In the genomic region with DNA sequence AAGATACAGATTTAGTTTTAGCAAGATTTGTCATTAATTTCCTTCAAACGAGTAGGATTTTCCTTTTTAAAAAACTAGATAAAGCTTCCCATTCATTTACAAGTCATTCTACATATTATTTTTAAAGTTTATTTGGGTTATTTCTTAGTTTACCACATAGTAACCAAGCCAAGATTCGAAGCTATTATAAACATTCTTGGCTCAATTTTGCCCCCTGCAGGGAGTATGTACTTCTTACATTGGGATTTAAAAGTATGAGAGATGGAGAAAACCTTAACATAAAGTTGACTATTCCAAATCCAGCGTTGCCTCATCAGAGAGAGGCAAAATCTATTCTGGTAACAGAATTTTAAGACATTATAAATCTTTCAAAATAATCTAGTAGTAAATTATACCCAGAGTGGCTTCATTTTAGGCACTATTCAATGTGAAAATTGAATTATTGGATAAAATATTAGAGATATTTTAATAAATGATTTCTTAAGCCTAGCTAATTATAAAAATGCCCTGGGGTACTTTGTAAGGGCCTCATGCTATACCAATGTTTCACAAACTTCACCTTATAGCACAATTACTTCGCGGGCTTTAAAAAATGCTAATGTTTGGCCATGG, we compare ENCODE assay signal across 8 cellular contexts. TPM values are rescaled to one million over a fixed set of nuclear protein-coding genes. Genes with fewer than 3 reads are reported as not detected.
DNase-seq lines count a peak whose midpoint lies in the region; ATAC-seq and TF ChIP-seq lines count a peak whose summit lies in the region.

No MANE protein-coding gene starts in this region.

- H3K79me2 ChIP-seq in neural progenitor cell (ENCODE audit: low read depth) = no peaks in the 10 kb centered on the region

- H3K4me3 Mint-ChIP-seq in neural progenitor cell = no peak overlapping the region

- no peaks in the 10 kb centered on the region for H3F3A ChIP-seq in neural progenitor cell (ENCODE audit: low read depth)

- no peaks in the 10 kb centered on the region for H3K27me3 ChIP-seq in neural progenitor cell
- no peaks in the 10 kb centered on the region for H3K27me3 ChIP-seq in sigmoid colon

- H3K27ac Mint-ChIP-seq in neural progenitor cell = no peak overlapping the region

- H3K4me1 Mint-ChIP-seq in neural progenitor cell = no peaks in the 10 kb centered on the region

- no peak overlapping the region for H3K9ac ChIP-seq in neural progenitor cell

- intact Hi-C loops in sigmoid colon (cut with DNase I) = loop anchor here (10.0 kb wide), 1 partner anchor 944 kb away; no protein-coding TSS in a partner anchor

- H3K4me2 ChIP-seq in neural progenitor cell = no peak overlapping the region

- TF ChIP-seq CTCF in neural progenitor cell (IDR thresholded peaks at IDR 0.05) (peak; percentile 44), sigmoid colon (IDR thresholded peaks at IDR 0.05) (peak in 2 of 4 experiments; percentile 24 to 29)

- H3K27ac ChIP-seq in neural progenitor cell = no peak overlapping the region
- H3K27ac ChIP-seq in sigmoid colon = no peak overlapping the region

- H3K9me3 ChIP-seq in neural progenitor cell (ENCODE audit: low read depth) (no peaks in the 10 kb centered on the region), sigmoid colon (no peaks in the 10 kb centered on the region)

- TF ChIP-seq POLR2A in sigmoid colon (IDR thresholded peaks at IDR 0.05) = no peak

- ATAC-seq in stimulated activated naive CD8-positive, alpha-beta T cell treated with anti-CD3 and anti-CD28 coated beads, Interleukin-15, Interleukin-2, amounts not matched to agents 100 U/mL and 50 U/mL, for 24 hours = no peak
- ATAC-seq in GM18519 (IDR thresholded peaks at IDR 0.05; ENCODE audit: low FRiP score, unreplicated experiment) = no peak

- H3K27me3 Mint-ChIP-seq in neural progenitor cell (ENCODE audit: insufficient read depth, low read depth) = peaks cover 3% of the 10 kb centered on the region

- H3K4me1 ChIP-seq in neural progenitor cell (peaks cover 14% of the 10 kb centered on the region), sigmoid colon (peaks cover 0 to 5% (median 0%) of the 10 kb centered on the region in 4 donors)

- no peak overlapping the region for H2AFZ ChIP-seq in neural progenitor cell (replicated peaks)

- DNase-seq in NCI-H345 (lab: John Stamatoyannopoulos, UW) = peak; percentile 1
- no peak for DNase-seq in NCI-H345 treated with DMSO at 0.1 percent for 48 hours (lab: John Stamatoyannopoulos, UW; ENCODE audit: unreplicated experiment)
- DNase-seq in NCI-H146 treated with DMSO at 0.1 percent for 48 hours (lab: John Stamatoyannopoulos, UW; ENCODE audit: unreplicated experiment) = peak; percentile 29
- peak; percentile 54 for DNase-seq in dermis blood vessel endothelial cell
- peak; percentile 49 for DNase-seq in neural progenitor cell (ENCODE audit: low spot score)
- DNase-seq in stimulated activated naive CD8-positive, alpha-beta T cell treated with anti-CD3 and anti-CD28 coated beads, Interleukin-15, Interleukin-2, amounts not matched to agents 100 U/mL and 50 U/mL, for 24 hours = no peak
- no peak for DNase-seq in sigmoid colon

- H3K36me3 Mint-ChIP-seq in neural progenitor cell = peaks cover 40% of the 10 kb centered on the region

- H3K4me3 ChIP-seq in neural progenitor cell = no peak overlapping the region
- H3K4me3 ChIP-seq in sigmoid colon = no peak overlapping the region

- H3K9me3 Mint-ChIP-seq in neural progenitor cell = peaks cover 26% of the 10 kb centered on the region

- H4K20me1 ChIP-seq in neural progenitor cell (ENCODE audit: low read depth) = no peaks in the 10 kb centered on the region

- WGBS in sigmoid colon, 2 donors = 42 to 57% methylated on average over 5 of the region's 5 CpGs

- TF ChIP-seq EP300 in sigmoid colon (IDR thresholded peaks at IDR 0.05) = no peak

- peaks cover 5% of the 10 kb centered on the region for H3K36me3 ChIP-seq in neural progenitor cell
- H3K36me3 ChIP-seq in sigmoid colon = no peaks in the 10 kb centered on the region

RNA-seq across cellular contexts. Expression of a gene that starts 39.1 kb away (rescaled TPM):
- total RNA-seq in dermis blood vessel endothelial cell (0.79 and 14.0 TPM in 2 replicates), neural progenitor cell (ENCODE audit: low replicate concordance) (88.1 and 113 TPM in 2 replicates), sigmoid colon (1 to 10 TPM in 1 of 4 donors, under 1 TPM in 3; 0.36 to 2.0 (median 0.52) TPM)
- polyA plus RNA-seq in sigmoid colon = under 1 TPM in 2 of 3 donors, not detected in 1; 0.23 to 0.52 TPM

Comparison
In these comparisons a context has a peak if more than half of its experiments do, and no peak if none do; other contexts are left out.
1. DNase-seq: peak in NCI-H345 (single experiment), NCI-H146 treated with DMSO at 0.1 percent for 48 hours (single experiment), dermis blood vessel endothelial cell (single experiment) and neural progenitor cell (single experiment); none in NCI-H345 treated with DMSO at 0.1 percent for 48 hours (single experiment), stimulated activated naive CD8-positive, alpha-beta T cell treated with anti-CD3 and anti-CD28 coated beads, Interleukin-15, Interleukin-2, amounts not matched to agents 100 U/mL and 50 U/mL, for 24 hours (single experiment) and sigmoid colon (single experiment).